Comparison of ENCODE assay signal across 15 cellular contexts in the genomic region with DNA sequence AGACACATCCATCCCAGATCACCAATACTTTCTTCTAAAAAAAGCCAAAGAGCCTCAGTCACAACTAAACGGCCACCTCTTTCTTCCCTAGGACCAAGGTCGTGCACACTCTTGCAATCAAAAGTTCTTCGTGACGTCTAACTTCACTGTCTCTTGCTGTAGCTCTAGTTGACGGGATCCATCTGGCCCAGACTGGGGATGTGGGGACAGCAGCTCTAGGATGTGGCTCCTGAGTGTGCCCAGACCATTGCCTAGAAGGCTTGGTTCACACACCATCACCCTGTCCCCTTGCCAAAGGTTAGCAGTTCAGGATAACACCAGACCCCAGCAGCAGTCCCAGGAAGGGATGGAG.
DNase-seq lines count a peak whose midpoint lies in the region; ATAC-seq and TF ChIP-seq lines count a peak whose summit lies in the region.
"Had no signal": no experiment of that assay in that cellular context is flagged by ENCODE, and none has a peak within 500 bp of the region (broad histone marks: within the 10 kb centered on the region; RNA-seq: fewer than 3 reads in every experiment).

No MANE protein-coding gene starts in this region.

- TF ChIP-seq CTCF in fibroblast of lung (conservative IDR thresholded peaks at IDR 0.05 in 1 of 2, IDR thresholded peaks at IDR 0.05 in 1 of 2; ENCODE audit: low read depth in 1 of 2, low read length in 2 of 2) (no peak), neural crest cell (conservative IDR thresholded peaks at IDR 0.05) (no peak), thyroid gland (IDR thresholded peaks at IDR 0.05) (no peak)

- DNase-seq in T-helper 17 cell (no peak), fibroblast of lung (ENCODE audit: low read depth in 2 of 2) (no peak), neural crest cell (ENCODE audit: low read depth, low spot score) (no peak), thyroid gland (no peak), NCI-H187 (lab: John Stamatoyannopoulos, UW) (no peak), inferior parietal cortex (ENCODE audit: extremely low spot score) (no peak)
- DNase-seq: activated T-cell treated with anti-CD3 and anti-CD28 coated beads, Interleukin-2, amount 50 U/mL, for 24 hours; KBM-7; mammary epithelial cell; NCI-H2107; NK-92 treated with Interleukin-12 subunit alpha and Interleukin-12 subunit beta, amount 100 ng/mL, for 24 hours had no signal

- H3K36me3 ChIP-seq in fibroblast of lung (ENCODE audit: control insufficient read depth, insufficient read depth, low read length) (peaks cover 5% of the 10 kb centered on the region), thyroid gland (peaks cover 0 to 8% of the 10 kb centered on the region in 2 donors)

- H3K4me1 Mint-ChIP-seq in T-helper 17 cell (no peaks in the 10 kb centered on the region), neural crest cell (peaks cover 15% of the 10 kb centered on the region)

- intact Hi-C loops in thyroid gland (cut with DNase I), result no loop called here

- H3K4me2 ChIP-seq in fibroblast of lung (ENCODE audit: extremely low read depth, insufficient read depth, low read length), result no peak overlapping the region

- H3K27me3 ChIP-seq in fibroblast of lung (ENCODE audit: control insufficient read depth, insufficient read depth, low read length), result no peaks in the 10 kb centered on the region
- H3K27me3 ChIP-seq in thyroid gland, result no peaks in the 10 kb centered on the region

- peaks cover 70% of the 10 kb centered on the region for H3K27me3 Mint-ChIP-seq in T-helper 17 cell
- no peaks in the 10 kb centered on the region for H3K27me3 Mint-ChIP-seq in neural crest cell (ENCODE audit: low read depth)

- ATAC-seq in T-helper 17 cell, result no peak
- ATAC-seq in HG03442 (IDR thresholded peaks at IDR 0.05; ENCODE audit: unreplicated experiment), result no peak
- no peak for ATAC-seq in GM19397 (IDR thresholded peaks at IDR 0.05; ENCODE audit: unreplicated experiment)
- ATAC-seq: activated CD4-positive, CD25-positive, alpha-beta regulatory T cell treated with anti-CD3 and anti-CD28 coated beads, Interleukin-2, amount 50 U/mL, for 24 hours had no signal

- H3K9me3 ChIP-seq in T-helper 17 cell (ENCODE audit: control insufficient read depth, low read length, poor library complexity, severe bottlenecking) (no peaks in the 10 kb centered on the region), fibroblast of lung (ENCODE audit: control insufficient read depth, insufficient read depth, low read depth, low read length) (no peaks in the 10 kb centered on the region), thyroid gland (no peaks in the 10 kb centered on the region)

- no peak overlapping the region for H3K4me3 ChIP-seq in fibroblast of lung (replicated peaks in 1 of 4; ENCODE audit: control extremely low read depth in 1 of 4, insufficient read depth in 1 of 4, low read depth in 3 of 4, low read length in 4 of 4)
- H3K4me3 ChIP-seq in thyroid gland (replicated peaks in 1 of 3), result no peak overlapping the region
- H3K4me3 ChIP-seq: SK-N-MC had no signal

- H3K4me3 Mint-ChIP-seq in T-helper 17 cell (no peak overlapping the region), neural crest cell (no peak overlapping the region)
- H3K4me3 Mint-ChIP-seq: activated T-cell treated with anti-CD3 and anti-CD28 coated beads, Interleukin-2, amount 50 U/mL, for 24 hours had no signal

- peaks cover 38% of the 10 kb centered on the region for H3K4me1 ChIP-seq in fibroblast of lung (ENCODE audit: control insufficient read depth, extremely low read depth, insufficient read depth, low read length)
- H3K4me1 ChIP-seq in thyroid gland, result peaks cover 78 to 100% of the 10 kb centered on the region in 2 donors

- WGBS in thyroid gland, 2 donors, result 65 to 67% methylated on average over 5 of the region's 5 CpGs

- peak overlapping the region; percentile 75 for H3K27ac ChIP-seq in fibroblast of lung (ENCODE audit: insufficient read depth, low read length)
- H3K27ac ChIP-seq in thyroid gland, result peak overlapping the region; percentile 96 to 100 (median 98)
- H3K27ac ChIP-seq: SK-N-MC had no signal

- H3K27ac Mint-ChIP-seq in T-helper 17 cell (peak overlapping the region; percentile 5), neural crest cell (ENCODE audit: unreplicated experiment) (peak overlapping the region; percentile 2)
- H3K27ac Mint-ChIP-seq: activated T-cell treated with anti-CD3 and anti-CD28 coated beads, Interleukin-2, amount 50 U/mL, for 24 hours had no signal

- no peak for TF ChIP-seq POLR2A in thyroid gland (IDR thresholded peaks at IDR 0.05)

- H3K79me2 ChIP-seq in fibroblast of lung (ENCODE audit: control insufficient read depth, insufficient read depth, low read length), result peaks cover 10% of the 10 kb centered on the region

- no peak overlapping the region for H2AFZ ChIP-seq in fibroblast of lung (ENCODE audit: low read length)

- no peaks in the 10 kb centered on the region for H3K9me3 Mint-ChIP-seq in neural crest cell
- H3K9me3 Mint-ChIP-seq: activated T-cell treated with anti-CD3 and anti-CD28 coated beads, Interleukin-2, amount 50 U/mL, for 24 hours had no signal

- no peak overlapping the region for H3K9ac ChIP-seq in fibroblast of lung (ENCODE audit: insufficient read depth, low read length)

- no peaks in the 10 kb centered on the region for H4K20me1 ChIP-seq in fibroblast of lung (ENCODE audit: control insufficient read depth, extremely low read depth, insufficient read depth, low read length)

- H3K36me3 Mint-ChIP-seq in T-helper 17 cell (ENCODE audit: low read depth) (no peaks in the 10 kb centered on the region), neural crest cell (ENCODE audit: low read depth) (no peaks in the 10 kb centered on the region)
